16 cellular contexts compared by ENCODE assay signal in genomic region chr2:199467462-199467822, GRCh38. TPM values are rescaled to one million over a fixed set of nuclear protein-coding genes. Genes with fewer than 3 reads are reported as not detected.
DNase-seq lines count a peak whose midpoint lies in the region; ATAC-seq and TF ChIP-seq lines count a peak whose summit lies in the region.
"Had no signal": no experiment of that assay in that cellular context is flagged by ENCODE, and none has a peak within 500 bp of the region (broad histone marks: within the 10 kb centered on the region; RNA-seq: fewer than 3 reads in every experiment).

No MANE protein-coding gene starts in this region.

- peak overlapping the region; percentile 61 for H3K4me2 ChIP-seq in neural progenitor cell
- H3K4me2 ChIP-seq: BLaER1 had no signal

- H3K36me3 ChIP-seq in ES-I3 (ENCODE audit: insufficient read depth, low read length) (no peaks in the 10 kb centered on the region), iPS-18a (ENCODE audit: control insufficient read depth, low read depth, low read length) (no peaks in the 10 kb centered on the region), neural progenitor cell (no peaks in the 10 kb centered on the region), A673 (ENCODE audit: insufficient read depth, low read length, poor library complexity, severe bottlenecking) (no peaks in the 10 kb centered on the region)
- H3K36me3 ChIP-seq: BLaER1 had no signal

- POLR2A ChIA-PET in WTC11 (lab: Charles Lee), result no interaction called here
- POLR2A ChIA-PET in A673 (lab: Charles Lee; ENCODE audit: low non-redundant PET), result no interaction called here

- CTCF ChIA-PET in WTC11 (lab: Charles Lee), result interaction anchor here (0.7 to 6.9 kb wide), 7 partner anchors 11 to 448 kb away, joined by 3 to 136 read pairs (median 8); partner anchors contain the start of gene SATB2
- CTCF ChIA-PET in A673 (lab: Charles Lee), result no interaction called here

- intact Hi-C loops in A673 (cut with micrococcal nuclease; ENCODE audit: unreplicated experiment), result no loop called here

- no peak overlapping the region for H3K27ac ChIP-seq in iPS-18a (ENCODE audit: low read length)
- H3K27ac ChIP-seq in neural progenitor cell, result no peak overlapping the region
- no peak overlapping the region for H3K27ac ChIP-seq in A673 (ENCODE audit: low read depth, low read length, poor library complexity, severe bottlenecking)
- H3K27ac ChIP-seq: BLaER1 had no signal

- ATAC-seq in WTC11, result peak; percentile 13
- no peak for ATAC-seq in GM19023 (IDR thresholded peaks at IDR 0.05; ENCODE audit: unreplicated experiment)
- ATAC-seq in GM18867 (IDR thresholded peaks at IDR 0.05; ENCODE audit: unreplicated experiment), result no peak
- ATAC-seq: GM12878 had no signal

- H3K4me3 Mint-ChIP-seq in WTC11, result peak overlapping the region; percentile 76
- no peak overlapping the region for H3K4me3 Mint-ChIP-seq in neural progenitor cell

- H3K27ac Mint-ChIP-seq in WTC11, result no peak overlapping the region
- no peak overlapping the region for H3K27ac Mint-ChIP-seq in neural progenitor cell

- no TSS peak for BruUV-seq in A673 (replicated peaks; lab: Mats Ljungman, UMichigan)

- H3K27me3 Mint-ChIP-seq in WTC11 (ENCODE audit: low read depth), result peaks cover 97% of the 10 kb centered on the region
- peaks cover 86% of the 10 kb centered on the region for H3K27me3 Mint-ChIP-seq in neural progenitor cell (ENCODE audit: insufficient read depth, low read depth)

- no peaks in the 10 kb centered on the region for H3K9me3 ChIP-seq in ES-I3 (ENCODE audit: control insufficient read depth, insufficient read depth, low read length)
- H3K9me3 ChIP-seq in iPS-18a (ENCODE audit: control insufficient read depth, low read depth, low read length), result no peaks in the 10 kb centered on the region
- no peaks in the 10 kb centered on the region for H3K9me3 ChIP-seq in neural progenitor cell (ENCODE audit: low read depth)
- H3K9me3 ChIP-seq in A673 (ENCODE audit: low read depth, low read length, poor library complexity, severe bottlenecking), result no peaks in the 10 kb centered on the region

- DNase-seq in WTC11 (ENCODE audit: low spot score), result peak; percentile 52
- peak; percentile 53 for DNase-seq in neural progenitor cell (ENCODE audit: low spot score)
- DNase-seq in A673 (ENCODE audit: low spot score), result no peak
- DNase-seq in GM20000 (ENCODE audit: low spot score), result no peak
- DNase-seq: DMS79 treated with DMSO at 0.1 percent for 48 hours, GDM1, NCI-H1105 treated with DMSO at 0.1 percent for 48 hours, NCI-H1694 treated with DMSO at 0.1 percent for 48 hours, NCI-H69, SHP77 had no signal

- no peak overlapping the region for H2AFZ ChIP-seq in neural progenitor cell (replicated peaks)

- peaks cover 73% of the 10 kb centered on the region for H4K20me1 ChIP-seq in neural progenitor cell (ENCODE audit: low read depth)

- H3K36me3 Mint-ChIP-seq in WTC11 (no peaks in the 10 kb centered on the region), neural progenitor cell (no peaks in the 10 kb centered on the region)

- peaks cover 18% of the 10 kb centered on the region for H3F3A ChIP-seq in neural progenitor cell (ENCODE audit: low read depth)

- H3K9me3 Mint-ChIP-seq in WTC11 (no peaks in the 10 kb centered on the region), neural progenitor cell (peaks cover 4% of the 10 kb centered on the region)

- H3K79me2 ChIP-seq in neural progenitor cell (ENCODE audit: low read depth), result no peaks in the 10 kb centered on the region

- peaks cover 58% of the 10 kb centered on the region for H3K4me1 Mint-ChIP-seq in WTC11
- peaks cover 27% of the 10 kb centered on the region for H3K4me1 Mint-ChIP-seq in neural progenitor cell

- H3K27me3 ChIP-seq in iPS-18a (ENCODE audit: control insufficient read depth, insufficient read depth, low read length) (peaks cover 100% of the 10 kb centered on the region), neural progenitor cell (peaks cover 100% of the 10 kb centered on the region), A673 (replicated peaks; ENCODE audit: insufficient read depth, low read depth, low read length, poor library complexity) (peaks cover 50% of the 10 kb centered on the region)

- H3K4me1 ChIP-seq in ES-I3 (ENCODE audit: insufficient read depth, low read length) (peaks cover 3% of the 10 kb centered on the region), iPS-18a (ENCODE audit: control insufficient read depth, low read depth, low read length) (peaks cover 32% of the 10 kb centered on the region), neural progenitor cell (peaks cover 18% of the 10 kb centered on the region), A673 (ENCODE audit: insufficient read depth, low read length, poor library complexity, severe bottlenecking) (peaks cover 3% of the 10 kb centered on the region)

- H3K9ac ChIP-seq in ES-I3 (ENCODE audit: low read depth, low read length) (peak overlapping the region; percentile 40; the same call in 1 of the 2 replicates), iPS-18a (ENCODE audit: low read length) (peak overlapping the region; percentile 16), neural progenitor cell (no peak overlapping the region)
- H3K9ac ChIP-seq: BLaER1 had no signal

- TF ChIP-seq CTCF in WTC11 (IDR thresholded peaks at IDR 0.05) (no peak), neural progenitor cell (IDR thresholded peaks at IDR 0.05) (no peak), A673 (conservative IDR thresholded peaks at IDR 0.05; ENCODE audit: low read depth, low read length) (no peak), GM20000 (IDR thresholded peaks at IDR 0.05; ENCODE audit: extremely low read depth, missing control alignments) (no peak)

- H3K4me3 ChIP-seq in iPS-18a (ENCODE audit: low read length), result peak overlapping the region; percentile 59
- no peak overlapping the region for H3K4me3 ChIP-seq in neural progenitor cell
- H3K4me3 ChIP-seq in A673 (ENCODE audit: low read depth, low read length, poor library complexity, severe bottlenecking), result no peak overlapping the region
- H3K4me3 ChIP-seq: BLaER1, GM12878 had no signal

TF ChIP-seq in WTC11, 78 proteins besides CTCF, POLR2A, EP300 and RAD21 (continues in another document):
- TF ChIP-seq EMX1 (CRISPR knock-in tag; IDR thresholded peaks at IDR 0.05), result no peak
- TF ChIP-seq TEAD4 (CRISPR knock-in tag; IDR thresholded peaks at IDR 0.05), result no peak
- TF ChIP-seq, protein P1, sequence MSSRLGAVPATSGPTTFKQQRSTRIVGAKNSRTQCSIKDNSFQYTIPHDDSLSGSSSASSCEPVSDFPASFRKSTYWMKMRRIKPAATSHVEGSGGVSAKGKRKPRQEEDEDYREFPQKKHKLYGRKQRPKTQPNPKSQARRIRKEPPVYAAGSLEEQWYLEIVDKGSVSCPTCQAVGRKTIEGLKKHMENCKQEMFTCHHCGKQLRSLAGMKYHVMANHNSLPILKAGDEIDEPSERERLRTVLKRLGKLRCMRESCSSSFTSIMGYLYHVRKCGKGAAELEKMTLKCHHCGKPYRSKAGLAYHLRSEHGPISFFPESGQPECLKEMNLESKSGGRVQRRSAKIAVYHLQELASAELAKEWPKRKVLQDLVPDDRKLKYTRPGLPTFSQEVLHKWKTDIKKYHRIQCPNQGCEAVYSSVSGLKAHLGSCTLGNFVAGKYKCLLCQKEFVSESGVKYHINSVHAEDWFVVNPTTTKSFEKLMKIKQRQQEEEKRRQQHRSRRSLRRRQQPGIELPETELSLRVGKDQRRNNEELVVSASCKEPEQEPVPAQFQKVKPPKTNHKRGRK (CRISPR knock-in tag; IDR thresholded peaks at IDR 0.05; ENCODE audit: borderline replicate concordance), result no peak
- no peak for TF ChIP-seq ZNF232 (CRISPR knock-in tag; IDR thresholded peaks at IDR 0.05)
- no peak for TF ChIP-seq ZNF425 (CRISPR knock-in tag; conservative IDR thresholded peaks at IDR 0.05)
- no peak for TF ChIP-seq ERG (CRISPR knock-in tag; IDR thresholded peaks at IDR 0.05)
- TF ChIP-seq HMGXB4 (CRISPR knock-in tag; IDR thresholded peaks at IDR 0.05), result no peak

RNA-seq across cellular contexts. Expression of gene SATB2, which starts 9.7 kb away (rescaled TPM):
- 14.9 to 22.1 TPM (median 16.6 TPM) in 3 replicates for total RNA-seq in WTC11 (2021)
- total RNA-seq in neural progenitor cell (ENCODE audit: low replicate concordance), result 2.2 and 3.7 TPM in 2 replicates
- 20.3 and 23.2 TPM in 2 replicates for total RNA-seq in A673 (2021)

Comparison
In these comparisons a context has a peak if more than half of its experiments do, and no peak if none do; other contexts are left out.
1. DNase-seq: peak in WTC11 (single experiment) and neural progenitor cell (single experiment); none in A673 (single experiment) and GM20000 (single experiment).